Comparison of ENCODE assay signal across 1 cellular context in the genomic region with DNA sequence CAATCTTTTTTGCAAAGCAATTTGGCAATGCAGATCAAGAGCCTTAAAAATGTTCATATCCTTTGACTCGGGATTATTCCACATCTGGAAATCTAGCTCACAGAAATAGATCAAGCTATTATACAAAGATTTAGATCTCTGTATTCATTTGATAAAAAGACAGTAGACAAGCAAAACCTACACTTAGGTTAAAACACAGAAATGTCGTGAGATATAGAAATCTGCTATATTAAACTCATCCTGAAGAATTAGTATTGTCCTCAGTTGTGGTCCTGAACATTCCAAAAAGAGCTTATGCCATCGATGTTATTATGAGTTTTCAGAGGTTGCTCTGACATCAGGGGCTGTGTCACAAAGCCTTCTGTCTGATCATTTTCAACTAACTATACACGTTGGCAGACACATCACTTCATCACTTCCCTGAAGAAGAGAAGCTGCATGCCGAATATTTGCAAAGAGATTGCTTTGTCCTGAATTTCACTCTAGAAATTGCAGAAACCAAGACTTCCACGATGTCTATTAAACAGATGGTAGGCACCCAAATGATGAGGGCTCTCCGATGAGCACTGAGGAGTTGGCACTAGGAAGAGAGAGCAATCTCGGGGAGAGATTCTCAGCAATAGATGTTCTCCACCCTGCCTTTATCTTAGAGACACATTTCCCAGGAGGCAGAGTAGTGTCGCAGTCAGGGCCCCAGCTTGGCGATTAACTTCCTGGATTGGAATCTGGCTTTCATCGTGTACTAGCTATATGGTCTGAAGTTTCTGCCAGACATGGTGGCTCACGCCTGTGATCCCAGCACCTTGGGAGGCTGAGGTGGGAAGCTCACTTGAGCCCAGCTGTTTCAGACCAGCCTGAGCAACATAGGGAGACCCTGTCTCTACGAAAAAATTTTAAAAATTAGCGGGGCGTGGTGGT.
TF ChIP-seq lines count a peak whose summit lies in the region.

No MANE protein-coding gene starts in this region.

TF ChIP-seq in A549, 52 proteins besides CTCF, POLR2A, EP300 and RAD21 (continued from another document):
- TF ChIP-seq, protein P1, sequence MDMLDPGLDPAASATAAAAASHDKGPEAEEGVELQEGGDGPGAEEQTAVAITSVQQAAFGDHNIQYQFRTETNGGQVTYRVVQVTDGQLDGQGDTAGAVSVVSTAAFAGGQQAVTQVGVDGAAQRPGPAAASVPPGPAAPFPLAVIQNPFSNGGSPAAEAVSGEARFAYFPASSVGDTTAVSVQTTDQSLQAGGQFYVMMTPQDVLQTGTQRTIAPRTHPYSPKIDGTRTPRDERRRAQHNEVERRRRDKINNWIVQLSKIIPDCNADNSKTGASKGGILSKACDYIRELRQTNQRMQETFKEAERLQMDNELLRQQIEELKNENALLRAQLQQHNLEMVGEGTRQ (IDR thresholded peaks at IDR 0.05) = no peak
- TF ChIP-seq CEBPB (IDR thresholded peaks at IDR 0.05) = no peak
- no peak for TF ChIP-seq ZFP36 (IDR thresholded peaks at IDR 0.05; ENCODE audit: borderline replicate concordance, partially characterized antibody)
- TF ChIP-seq HEYL (CRISPR knock-in tag; IDR thresholded peaks at IDR 0.05) = no peak
- no peak for TF ChIP-seq RNF2 (IDR thresholded peaks at IDR 0.05; ENCODE audit: borderline replicate concordance, low read depth)
- no peak for TF ChIP-seq POLR2AphosphoS2 (conservative IDR thresholded peaks at IDR 0.05; ENCODE audit: low read length)
- TF ChIP-seq ESRRA (IDR thresholded peaks at IDR 0.05; ENCODE audit: borderline replicate concordance, low read length) = no peak
- TF ChIP-seq MAZ (IDR thresholded peaks at IDR 0.05; ENCODE audit: borderline replicate concordance, low read depth, low read length) = no peak
- no peak for TF ChIP-seq JUN (IDR thresholded peaks at IDR 0.05)
- TF ChIP-seq GATA3 (IDR thresholded peaks at IDR 0.05; ENCODE audit: borderline replicate concordance) = no peak
- TF ChIP-seq, protein P2, sequence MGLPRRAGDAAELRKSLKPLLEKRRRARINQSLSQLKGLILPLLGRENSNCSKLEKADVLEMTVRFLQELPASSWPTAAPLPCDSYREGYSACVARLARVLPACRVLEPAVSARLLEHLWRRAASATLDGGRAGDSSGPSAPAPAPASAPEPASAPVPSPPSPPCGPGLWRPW (IDR thresholded peaks at IDR 0.05) = no peak
- no peak for TF ChIP-seq BHLHE40 (IDR thresholded peaks at IDR 0.05; ENCODE audit: low read depth, low read length)
- TF ChIP-seq, protein P3, sequence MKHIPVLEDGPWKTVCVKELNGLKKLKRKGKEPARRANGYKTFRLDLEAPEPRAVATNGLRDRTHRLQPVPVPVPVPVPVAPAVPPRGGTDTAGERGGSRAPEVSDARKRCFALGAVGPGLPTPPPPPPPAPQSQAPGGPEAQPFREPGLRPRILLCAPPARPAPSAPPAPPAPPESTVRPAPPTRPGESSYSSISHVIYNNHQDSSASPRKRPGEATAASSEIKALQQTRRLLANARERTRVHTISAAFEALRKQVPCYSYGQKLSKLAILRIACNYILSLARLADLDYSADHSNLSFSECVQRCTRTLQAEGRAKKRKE (CRISPR knock-in tag; IDR thresholded peaks at IDR 0.05; ENCODE audit: low read depth) = no peak
- no peak for TF ChIP-seq CBX8 (IDR thresholded peaks at IDR 0.05)
